ENCODE assay signal across 18 cellular contexts in genomic region chr1:53835491-53835890, GRCh38. TPM values are rescaled to one million over a fixed set of nuclear protein-coding genes. Genes with fewer than 3 reads are reported as not detected.
DNase-seq lines count a peak whose midpoint lies in the region; TF ChIP-seq lines count a peak whose summit lies in the region.
"Had no signal": no experiment of that assay in that cellular context is flagged by ENCODE, and none has a peak within 500 bp of the region (broad histone marks: within the 10 kb centered on the region; RNA-seq: fewer than 3 reads in every experiment).

No MANE protein-coding gene starts in this region.

- in situ Hi-C loops in GM23248 (cut with MboI), result no loop called here

- H3K4me2 ChIP-seq in DOHH2 (ENCODE audit: low read length), result peak overlapping the region; percentile 85
- H3K4me2 ChIP-seq in GM23248 (ENCODE audit: unreplicated experiment), result no peak overlapping the region

- no peaks in the 10 kb centered on the region for H3K9me3 Mint-ChIP-seq in mesothelial cell of epicardium
- H3K9me3 Mint-ChIP-seq: naive thymus-derived CD4-positive, alpha-beta T cell had no signal

- no peak overlapping the region for H3K9ac ChIP-seq in GM23248

- 0 out of 2 replicates have a peak overlapping the region, but pooled peaks have one; percentile 15 for H2AFZ ChIP-seq in GM23248

- H3K9me3 ChIP-seq in DOHH2 (ENCODE audit: control insufficient read depth, insufficient read depth, low read length), result no peaks in the 10 kb centered on the region
- no peaks in the 10 kb centered on the region for H3K9me3 ChIP-seq in GM23248 (ENCODE audit: low read depth)
- H3K9me3 ChIP-seq in SJSA1 (replicated peaks), result no peaks in the 10 kb centered on the region
- H3K9me3 ChIP-seq: adrenal gland, gastrocnemius medialis, sigmoid colon had no signal

- no peak for TF ChIP-seq CTCF in DOHH2 (IDR thresholded peaks at IDR 0.05; ENCODE audit: low read depth, low read length, poor library complexity, severe bottlenecking)
- TF ChIP-seq CTCF in mesothelial cell of epicardium (IDR thresholded peaks at IDR 0.05; ENCODE audit: unreplicated experiment), result no peak
- TF ChIP-seq CTCF in RWPE1 (conservative IDR thresholded peaks at IDR 0.05; ENCODE audit: low read depth), result no peak

- H3K4me3 ChIP-seq in DOHH2 (ENCODE audit: low read length) (peak overlapping the region; percentile 88), GM23248 (no peak overlapping the region), SJSA1 (no peak overlapping the region)
- H3K4me3 ChIP-seq: adrenal gland, gastrocnemius medialis, sigmoid colon had no signal

- H3K4me1 Mint-ChIP-seq in mesothelial cell of epicardium, result peaks cover 12% of the 10 kb centered on the region

- CTCF ChIA-PET in RWPE1 (lab: Yijun Ruan, JAX), result no interaction called here

- H3F3A ChIP-seq in DOHH2 (ENCODE audit: control insufficient read depth, insufficient read depth), result peaks cover 28% of the 10 kb centered on the region
- H3F3A ChIP-seq in GM23248 (ENCODE audit: insufficient read depth), result no peaks in the 10 kb centered on the region

- H3K79me2 ChIP-seq in DOHH2 (ENCODE audit: control insufficient read depth, low read length), result peaks cover 75% of the 10 kb centered on the region
- H3K79me2 ChIP-seq in GM23248 (ENCODE audit: insufficient read depth), result peaks cover 58% of the 10 kb centered on the region

- H4K20me1 ChIP-seq in DOHH2 (ENCODE audit: control insufficient read depth, insufficient read depth, low read depth, low read length), result 0 out of 2 replicates have a peak, but pooled peaks cover 8% of the 10 kb centered on the region
- H4K20me1 ChIP-seq in GM23248 (ENCODE audit: insufficient read depth), result no peaks in the 10 kb centered on the region

- H3K36me3 Mint-ChIP-seq in mesothelial cell of epicardium, result peaks cover 3% of the 10 kb centered on the region

- WGBS in GM23248 (ENCODE audit: low coverage in 1 of 2, low lambda C conversion rate in 2 of 2, missing lambda C conversion rate in 2 of 2), 2 experiments, result 94% methylated on average over 2 of the region's 2 CpGs

- no peaks in the 10 kb centered on the region for H3K9me2 ChIP-seq in DOHH2 (replicated peaks; ENCODE audit: control insufficient read depth, low read length)
- H3K9me2 ChIP-seq in GM23248 (ENCODE audit: insufficient read depth), result no peaks in the 10 kb centered on the region

- peaks cover 46% of the 10 kb centered on the region for H3K4me1 ChIP-seq in DOHH2 (ENCODE audit: control insufficient read depth, low read length)
- peaks cover 7% of the 10 kb centered on the region; the same call in 1 of the 2 replicates for H3K4me1 ChIP-seq in GM23248 (ENCODE audit: insufficient read depth)
- H3K4me1 ChIP-seq in SJSA1 (replicated peaks), result peaks cover 21% of the 10 kb centered on the region

- H3K27me3 Mint-ChIP-seq in mesothelial cell of epicardium (ENCODE audit: low read depth), result no peaks in the 10 kb centered on the region
- H3K27me3 Mint-ChIP-seq: naive thymus-derived CD4-positive, alpha-beta T cell had no signal

- peak overlapping the region; percentile 28 for H3K27ac Mint-ChIP-seq in mesothelial cell of epicardium

- DNase-seq in GM23248 (no peak), SJSA1 (ENCODE audit: low read depth in 1 of 2, low spot score in 2 of 2) (peak in 1 of 2 experiments; percentile 29), mesothelial cell of epicardium (ENCODE audit: low spot score in 2 of 2, unreplicated experiment in 2 of 2) (no peak), RWPE1 (ENCODE audit: low spot score) (no peak), NK-92 (lab: John Stamatoyannopoulos, UW; ENCODE audit: unreplicated experiment) (no peak), NCI-H748 (lab: John Stamatoyannopoulos, UW; ENCODE audit: unreplicated experiment) (no peak)
- DNase-seq: adrenal gland; gastrocnemius medialis; left colon; naive thymus-derived CD4-positive, alpha-beta T cell; NCI-H1417; NCI-H510A treated with DMSO at 0.1 percent for 48 hours; SHP77; sigmoid colon; substantia nigra had no signal

- H3K27ac ChIP-seq in DOHH2 (ENCODE audit: low read depth, low read length) (peak overlapping the region; percentile 94), GM23248 (no peak overlapping the region), SJSA1 (peak overlapping the region; percentile 9; the same call in 1 of the 2 replicates), RWPE1 (no peak overlapping the region)
- H3K27ac ChIP-seq: adrenal gland, gastrocnemius medialis, sigmoid colon had no signal

- no peak overlapping the region for H3K4me3 Mint-ChIP-seq in mesothelial cell of epicardium

- H3K27me3 ChIP-seq in DOHH2 (ENCODE audit: control insufficient read depth, low read length) (no peaks in the 10 kb centered on the region), GM23248 (replicated peaks; ENCODE audit: insufficient read depth) (no peaks in the 10 kb centered on the region), SJSA1 (replicated peaks) (no peaks in the 10 kb centered on the region)
- H3K27me3 ChIP-seq: adrenal gland, gastrocnemius medialis, sigmoid colon had no signal

- H3K36me3 ChIP-seq in DOHH2 (ENCODE audit: control insufficient read depth, low read length) (peaks cover 66% of the 10 kb centered on the region), GM23248 (ENCODE audit: low read depth) (no peaks in the 10 kb centered on the region), SJSA1 (peaks cover 11% of the 10 kb centered on the region)
- H3K36me3 ChIP-seq: adrenal gland, sigmoid colon had no signal

- POLR2A ChIA-PET in RWPE1 (lab: Yijun Ruan, JAX; ENCODE audit: low non-redundant PET), result no interaction called here

RNA-seq across cellular contexts. Expression of gene NDC1, which starts 2.6 kb away (rescaled TPM):
- total RNA-seq in GM23248 (2014; rRNA removed; shearing (Covaris generic)), result 20.1 and 23.0 TPM in 2 replicates
- polyA plus RNA-seq in GM23248 (2016; fragmentation: Nextera tagmentation; extraction: Ambion mirVana), result 8.2 and 9.1 TPM in 2 replicates
- 60.5 and 65.0 TPM in 2 replicates for total RNA-seq in SJSA1 (2014; rRNA removed; shearing (Covaris generic))
- 19.3 to 21.9 TPM (median 20.6 TPM) in 3 replicates for total RNA-seq in mesothelial cell of epicardium

RNA-seq across cellular contexts. Expression of gene YIPF1, which starts 54.1 kb away (rescaled TPM):
- total RNA-seq in GM23248 (2014; rRNA removed; shearing (Covaris generic)), result 19.9 and 21.0 TPM in 2 replicates
- 23.4 and 24.4 TPM in 2 replicates for polyA plus RNA-seq in GM23248 (2016; fragmentation: Nextera tagmentation; extraction: Ambion mirVana)
- total RNA-seq in SJSA1 (2014; rRNA removed; shearing (Covaris generic)), result 21.7 and 28.4 TPM in 2 replicates
- total RNA-seq in mesothelial cell of epicardium, result 29.1 to 30.9 TPM (median 30.2 TPM) in 3 replicates

RNA-seq across cellular contexts. Expression of gene DIO1, which starts 58.5 kb away (rescaled TPM):
- total RNA-seq in GM23248 (2014; rRNA removed; shearing (Covaris generic)), result not detected in 2 replicates
- polyA plus RNA-seq in GM23248 (2016; fragmentation: Nextera tagmentation; extraction: Ambion mirVana), result not detected in 2 replicates
- total RNA-seq in SJSA1 (2014; rRNA removed; shearing (Covaris generic)), result not detected in 2 replicates
- total RNA-seq in mesothelial cell of epicardium, result not detected in 3 replicates
- total RNA-seq: activated CD8-positive, alpha-beta memory T cell treated with anti-CD3 and anti-CD28 coated beads for 36 hours; gastrocnemius medialis; H4; naive thymus-derived CD4-positive, alpha-beta T cell; sigmoid colon had no signal
- polyA plus RNA-seq: naive thymus-derived CD4-positive, alpha-beta T cell; sigmoid colon had no signal

Comparison
In these comparisons a context has a peak if more than half of its experiments do, and no peak if none do; other contexts are left out.
1. H3K27ac ChIP-seq: peak in DOHH2 (single experiment) and SJSA1 (single experiment); none in GM23248 (single experiment) and RWPE1 (single experiment).